1 cellular context compared by ENCODE assay signal in the genomic region with DNA sequence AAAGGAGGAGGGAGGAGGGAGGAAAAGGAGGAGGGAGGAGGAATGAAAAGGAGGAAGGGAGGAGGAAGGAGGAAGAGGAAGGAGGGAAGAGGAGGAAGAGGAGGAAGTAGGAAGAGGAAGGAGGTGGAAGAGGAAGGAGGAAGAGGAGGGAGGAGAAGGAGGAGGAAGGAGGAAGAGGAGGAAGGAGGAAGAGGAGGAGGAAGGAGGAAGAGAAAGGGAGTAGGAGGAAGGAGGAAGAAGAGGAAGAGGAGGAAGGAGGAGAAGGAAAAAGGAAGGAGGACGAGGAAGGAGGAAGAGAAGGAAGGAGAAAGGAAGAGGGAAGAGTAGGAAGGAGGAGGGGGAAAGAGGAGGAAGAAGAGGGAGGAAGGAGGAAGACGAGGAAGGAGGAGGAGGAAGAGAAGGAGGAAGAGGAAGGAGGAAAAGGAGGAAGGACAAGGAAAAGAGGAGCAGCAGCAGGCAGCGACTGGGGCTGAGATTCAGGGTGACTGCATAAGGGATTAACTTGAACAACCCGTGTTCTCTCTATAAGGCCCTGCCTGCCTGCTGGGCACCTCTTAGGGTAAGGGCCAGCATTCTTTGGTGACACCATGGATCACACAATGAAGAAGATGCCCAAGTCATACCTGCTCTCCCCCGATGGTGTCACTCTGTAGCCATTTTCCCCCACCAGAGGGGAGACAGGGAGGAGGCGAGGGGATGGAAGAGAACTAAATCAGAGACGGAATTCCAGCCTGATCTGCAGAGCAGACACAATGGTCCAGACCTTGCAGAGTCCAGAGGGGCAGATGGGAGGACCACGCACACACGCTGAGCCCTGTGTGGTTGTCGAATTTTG.
TF ChIP-seq lines count a peak whose summit lies in the region.

No MANE protein-coding gene starts in this region.

TF ChIP-seq in HEK293, 187 proteins besides CTCF, POLR2A, EP300 and RAD21 (continued from another document and continues in another):
- TF ChIP-seq ZNF513 (tag by site-specific recombination; IDR thresholded peaks at IDR 0.05) (peak; percentile 99), ZNF214 (tag by site-specific recombination; IDR thresholded peaks at IDR 0.05; ENCODE audit: borderline replicate concordance) (no peak), SETDB1 (IDR thresholded peaks at IDR 0.05; ENCODE audit: insufficient read length, low read length) (no peak), ZNF354C (tag by site-specific recombination; IDR thresholded peaks at IDR 0.05; ENCODE audit: borderline replicate concordance, low read depth) (no peak), ZNF175 (tag by site-specific recombination; IDR thresholded peaks at IDR 0.05) (no peak), SP7 (tag by site-specific recombination; IDR thresholded peaks at IDR 0.05) (no peak), MYNN (tag by site-specific recombination; IDR thresholded peaks at IDR 0.05; ENCODE audit: borderline replicate concordance) (no peak), ZNF148 (tag by site-specific recombination; IDR thresholded peaks at IDR 0.05; ENCODE audit: borderline replicate concordance) (peak; percentile 66; the same call in 1 of the 2 replicates), KLF10 (tag by site-specific recombination; IDR thresholded peaks at IDR 0.05) (no peak), ZXDB (tag by site-specific recombination; IDR thresholded peaks at IDR 0.05) (no peak), ZNF155 (tag by site-specific recombination; IDR thresholded peaks at IDR 0.05) (no peak), ZSCAN30 (tag by site-specific recombination; IDR thresholded peaks at IDR 0.05) (no peak), ZBTB1 (tag by site-specific recombination; IDR thresholded peaks at IDR 0.05) (no peak), ZNF311 (tag by site-specific recombination; IDR thresholded peaks at IDR 0.05; ENCODE audit: borderline replicate concordance) (peak; percentile 75; the same call in 1 of the 2 replicates), ZNF830 (tag by site-specific recombination; IDR thresholded peaks at IDR 0.05; ENCODE audit: low read depth) (no peak), HOXA7 (CRISPR knock-in tag; IDR thresholded peaks at IDR 0.05; ENCODE audit: borderline replicate concordance) (no peak), ZNF184 (tag by site-specific recombination; IDR thresholded peaks at IDR 0.05) (no peak), ZNF549 (tag by site-specific recombination; IDR thresholded peaks at IDR 0.05) (no peak), ZNF350 (tag by site-specific recombination; IDR thresholded peaks at IDR 0.05) (no peak), KLF16 (tag by site-specific recombination; IDR thresholded peaks at IDR 0.05) (no peak), SALL2 (tag by site-specific recombination; IDR thresholded peaks at IDR 0.05; ENCODE audit: borderline replicate concordance) (peak; percentile 69; the same call in 1 of the 2 replicates), ZNF362 (tag by site-specific recombination; IDR thresholded peaks at IDR 0.05) (no peak), ZNF292 (tag by site-specific recombination; IDR thresholded peaks at IDR 0.05; ENCODE audit: borderline replicate concordance, low read depth) (no peak), ZNF544 (tag by site-specific recombination; IDR thresholded peaks at IDR 0.05) (peak; percentile 68), ZNF660 (tag by site-specific recombination; IDR thresholded peaks at IDR 0.05) (no peak)
- TF ChIP-seq, protein P1, sequence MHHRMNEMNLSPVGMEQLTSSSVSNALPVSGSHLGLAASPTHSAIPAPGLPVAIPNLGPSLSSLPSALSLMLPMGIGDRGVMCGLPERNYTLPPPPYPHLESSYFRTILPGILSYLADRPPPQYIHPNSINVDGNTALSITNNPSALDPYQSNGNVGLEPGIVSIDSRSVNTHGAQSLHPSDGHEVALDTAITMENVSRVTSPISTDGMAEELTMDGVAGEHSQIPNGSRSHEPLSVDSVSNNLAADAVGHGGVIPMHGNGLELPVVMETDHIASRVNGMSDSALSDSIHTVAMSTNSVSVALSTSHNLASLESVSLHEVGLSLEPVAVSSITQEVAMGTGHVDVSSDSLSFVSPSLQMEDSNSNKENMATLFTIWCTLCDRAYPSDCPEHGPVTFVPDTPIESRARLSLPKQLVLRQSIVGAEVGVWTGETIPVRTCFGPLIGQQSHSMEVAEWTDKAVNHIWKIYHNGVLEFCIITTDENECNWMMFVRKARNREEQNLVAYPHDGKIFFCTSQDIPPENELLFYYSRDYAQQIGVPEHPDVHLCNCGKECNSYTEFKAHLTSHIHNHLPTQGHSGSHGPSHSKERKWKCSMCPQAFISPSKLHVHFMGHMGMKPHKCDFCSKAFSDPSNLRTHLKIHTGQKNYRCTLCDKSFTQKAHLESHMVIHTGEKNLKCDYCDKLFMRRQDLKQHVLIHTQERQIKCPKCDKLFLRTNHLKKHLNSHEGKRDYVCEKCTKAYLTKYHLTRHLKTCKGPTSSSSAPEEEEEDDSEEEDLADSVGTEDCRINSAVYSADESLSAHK (tag by site-specific recombination; IDR thresholded peaks at IDR 0.05): no peak
- TF ChIP-seq, protein P2, sequence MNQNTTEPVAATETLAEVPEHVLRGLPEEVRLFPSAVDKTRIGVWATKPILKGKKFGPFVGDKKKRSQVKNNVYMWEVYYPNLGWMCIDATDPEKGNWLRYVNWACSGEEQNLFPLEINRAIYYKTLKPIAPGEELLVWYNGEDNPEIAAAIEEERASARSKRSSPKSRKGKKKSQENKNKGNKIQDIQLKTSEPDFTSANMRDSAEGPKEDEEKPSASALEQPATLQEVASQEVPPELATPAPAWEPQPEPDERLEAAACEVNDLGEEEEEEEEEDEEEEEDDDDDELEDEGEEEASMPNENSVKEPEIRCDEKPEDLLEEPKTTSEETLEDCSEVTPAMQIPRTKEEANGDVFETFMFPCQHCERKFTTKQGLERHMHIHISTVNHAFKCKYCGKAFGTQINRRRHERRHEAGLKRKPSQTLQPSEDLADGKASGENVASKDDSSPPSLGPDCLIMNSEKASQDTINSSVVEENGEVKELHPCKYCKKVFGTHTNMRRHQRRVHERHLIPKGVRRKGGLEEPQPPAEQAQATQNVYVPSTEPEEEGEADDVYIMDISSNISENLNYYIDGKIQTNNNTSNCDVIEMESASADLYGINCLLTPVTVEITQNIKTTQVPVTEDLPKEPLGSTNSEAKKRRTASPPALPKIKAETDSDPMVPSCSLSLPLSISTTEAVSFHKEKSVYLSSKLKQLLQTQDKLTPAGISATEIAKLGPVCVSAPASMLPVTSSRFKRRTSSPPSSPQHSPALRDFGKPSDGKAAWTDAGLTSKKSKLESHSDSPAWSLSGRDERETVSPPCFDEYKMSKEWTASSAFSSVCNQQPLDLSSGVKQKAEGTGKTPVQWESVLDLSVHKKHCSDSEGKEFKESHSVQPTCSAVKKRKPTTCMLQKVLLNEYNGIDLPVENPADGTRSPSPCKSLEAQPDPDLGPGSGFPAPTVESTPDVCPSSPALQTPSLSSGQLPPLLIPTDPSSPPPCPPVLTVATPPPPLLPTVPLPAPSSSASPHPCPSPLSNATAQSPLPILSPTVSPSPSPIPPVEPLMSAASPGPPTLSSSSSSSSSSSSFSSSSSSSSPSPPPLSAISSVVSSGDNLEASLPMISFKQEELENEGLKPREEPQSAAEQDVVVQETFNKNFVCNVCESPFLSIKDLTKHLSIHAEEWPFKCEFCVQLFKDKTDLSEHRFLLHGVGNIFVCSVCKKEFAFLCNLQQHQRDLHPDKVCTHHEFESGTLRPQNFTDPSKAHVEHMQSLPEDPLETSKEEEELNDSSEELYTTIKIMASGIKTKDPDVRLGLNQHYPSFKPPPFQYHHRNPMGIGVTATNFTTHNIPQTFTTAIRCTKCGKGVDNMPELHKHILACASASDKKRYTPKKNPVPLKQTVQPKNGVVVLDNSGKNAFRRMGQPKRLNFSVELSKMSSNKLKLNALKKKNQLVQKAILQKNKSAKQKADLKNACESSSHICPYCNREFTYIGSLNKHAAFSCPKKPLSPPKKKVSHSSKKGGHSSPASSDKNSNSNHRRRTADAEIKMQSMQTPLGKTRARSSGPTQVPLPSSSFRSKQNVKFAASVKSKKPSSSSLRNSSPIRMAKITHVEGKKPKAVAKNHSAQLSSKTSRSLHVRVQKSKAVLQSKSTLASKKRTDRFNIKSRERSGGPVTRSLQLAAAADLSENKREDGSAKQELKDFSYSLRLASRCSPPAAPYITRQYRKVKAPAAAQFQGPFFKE (tag by site-specific recombination; IDR thresholded peaks at IDR 0.05; ENCODE audit: borderline replicate concordance): no peak
- TF ChIP-seq, protein P3, sequence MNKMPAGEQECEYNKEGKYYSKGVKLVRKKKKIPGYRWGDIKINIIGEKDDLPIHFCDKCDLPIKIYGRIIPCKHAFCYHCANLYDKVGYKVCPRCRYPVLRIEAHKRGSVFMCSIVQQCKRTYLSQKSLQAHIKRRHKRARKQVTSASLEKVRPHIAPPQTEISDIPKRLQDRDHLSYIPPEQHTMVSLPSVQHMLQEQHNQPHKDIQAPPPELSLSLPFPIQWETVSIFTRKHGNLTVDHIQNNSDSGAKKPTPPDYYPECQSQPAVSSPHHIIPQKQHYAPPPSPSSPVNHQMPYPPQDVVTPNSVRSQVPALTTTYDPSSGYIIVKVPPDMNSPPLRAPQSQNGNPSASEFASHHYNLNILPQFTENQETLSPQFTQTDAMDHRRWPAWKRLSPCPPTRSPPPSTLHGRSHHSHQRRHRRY (tag by site-specific recombination; IDR thresholded peaks at IDR 0.05): peak; percentile 24; the same call in 1 of the 2 replicates
- TF ChIP-seq, protein P4, sequence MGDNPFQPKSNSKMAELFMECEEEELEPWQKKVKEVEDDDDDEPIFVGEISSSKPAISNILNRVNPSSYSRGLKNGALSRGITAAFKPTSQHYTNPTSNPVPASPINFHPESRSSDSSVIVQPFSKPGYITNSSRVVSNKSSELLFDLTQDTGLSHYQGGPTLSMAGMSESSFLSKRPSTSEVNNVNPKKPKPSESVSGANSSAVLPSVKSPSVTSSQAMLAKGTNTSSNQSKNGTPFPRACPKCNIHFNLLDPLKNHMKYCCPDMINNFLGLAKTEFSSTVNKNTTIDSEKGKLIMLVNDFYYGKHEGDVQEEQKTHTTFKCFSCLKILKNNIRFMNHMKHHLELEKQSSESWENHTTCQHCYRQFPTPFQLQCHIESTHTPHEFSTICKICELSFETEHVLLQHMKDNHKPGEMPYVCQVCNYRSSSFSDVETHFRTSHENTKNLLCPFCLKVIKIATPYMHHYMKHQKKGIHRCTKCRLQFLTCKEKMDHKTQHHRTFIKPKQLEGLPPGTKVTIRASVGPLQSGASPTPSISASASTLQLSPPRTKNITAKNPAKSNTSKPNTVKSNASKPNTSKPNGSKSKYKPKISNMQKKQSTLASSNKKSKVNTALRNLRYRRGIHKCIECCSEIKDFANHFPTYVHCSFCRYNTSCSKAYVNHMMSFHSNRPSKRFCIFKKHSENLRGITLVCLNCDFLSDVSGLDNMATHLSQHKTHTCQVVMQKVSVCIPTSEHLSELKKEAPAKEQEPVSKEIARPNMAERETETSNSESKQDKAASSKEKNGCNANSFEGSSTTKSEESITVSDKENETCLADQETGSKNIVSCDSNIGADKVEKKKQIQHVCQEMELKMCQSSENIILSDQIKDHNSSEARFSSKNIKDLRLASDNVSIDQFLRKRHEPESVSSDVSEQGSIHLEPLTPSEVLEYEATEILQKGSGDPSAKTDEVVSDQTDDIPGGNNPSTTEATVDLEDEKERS (tag by site-specific recombination; IDR thresholded peaks at IDR 0.05): no peak
- TF ChIP-seq, protein P5, sequence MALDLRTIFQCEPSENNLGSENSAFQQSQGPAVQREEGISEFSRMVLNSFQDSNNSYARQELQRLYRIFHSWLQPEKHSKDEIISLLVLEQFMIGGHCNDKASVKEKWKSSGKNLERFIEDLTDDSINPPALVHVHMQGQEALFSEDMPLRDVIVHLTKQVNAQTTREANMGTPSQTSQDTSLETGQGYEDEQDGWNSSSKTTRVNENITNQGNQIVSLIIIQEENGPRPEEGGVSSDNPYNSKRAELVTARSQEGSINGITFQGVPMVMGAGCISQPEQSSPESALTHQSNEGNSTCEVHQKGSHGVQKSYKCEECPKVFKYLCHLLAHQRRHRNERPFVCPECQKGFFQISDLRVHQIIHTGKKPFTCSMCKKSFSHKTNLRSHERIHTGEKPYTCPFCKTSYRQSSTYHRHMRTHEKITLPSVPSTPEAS (tag by site-specific recombination; IDR thresholded peaks at IDR 0.05): no peak
